Comparison of ENCODE assay signal across 8 cellular contexts in the genomic region with DNA sequence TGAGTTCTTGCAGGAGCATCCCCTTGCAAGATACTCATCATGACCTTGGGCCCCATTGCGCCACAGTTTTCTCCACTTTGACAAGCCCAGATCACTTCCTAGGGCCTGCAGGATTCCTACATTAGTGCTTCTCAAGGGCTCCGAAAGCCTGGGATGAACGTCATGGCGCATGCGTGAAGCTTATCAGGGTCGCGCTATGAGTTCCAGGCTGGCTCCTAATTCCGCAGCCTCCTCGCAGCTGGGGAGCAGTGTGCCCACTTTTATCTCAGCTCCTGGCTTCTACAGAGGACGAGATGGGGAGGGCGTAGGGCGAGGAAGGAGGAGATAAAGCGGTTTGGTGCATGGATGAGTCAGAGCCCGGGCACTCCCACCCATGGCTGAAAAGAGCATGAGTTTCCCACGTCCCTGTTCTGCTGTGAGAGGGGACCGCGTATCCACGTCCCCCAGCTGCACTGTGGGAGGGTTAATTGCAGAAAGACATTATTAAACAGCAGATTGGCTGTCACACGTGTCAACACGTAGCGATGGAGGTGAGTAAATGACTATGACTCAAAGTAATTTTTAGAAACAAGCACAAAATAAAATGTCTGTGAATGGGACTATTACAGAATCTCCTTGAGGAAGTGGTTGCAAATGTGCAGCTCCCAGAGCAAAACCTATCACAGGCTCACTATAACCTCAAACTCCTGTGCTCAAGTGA.
DNase-seq lines count a peak whose midpoint lies in the region; ATAC-seq, FAIRE-seq and TF ChIP-seq lines count a peak whose summit lies in the region.

No MANE protein-coding gene starts in this region.

- H3K4me1 Mint-ChIP-seq in T-helper 2 cell treated with Interferon-gamma antibody and Interleukin-4, amounts not matched to agents 5 μg/mL and 100 μg/mL, for 36 hours (ENCODE audit: low read depth), result peaks cover 2% of the 10 kb centered on the region
- H3K4me1 Mint-ChIP-seq in CD4-positive, alpha-beta memory T cell, result peaks cover 2 to 8% (median 3%) of the 10 kb centered on the region in 4 donors

- H2BK5ac ChIP-seq in mesendoderm (ENCODE audit: low read length), result no peak overlapping the region

- H2AK5ac ChIP-seq in mesendoderm (ENCODE audit: low read length), result no peak overlapping the region

- H3K79me1 ChIP-seq in mesendoderm (ENCODE audit: low read length), result no peaks in the 10 kb centered on the region

- H3K27me3 Mint-ChIP-seq in T-helper 2 cell treated with Interferon-gamma antibody and Interleukin-4, amounts not matched to agents 5 μg/mL and 100 μg/mL, for 36 hours (ENCODE audit: low read depth), result peaks cover 5% of the 10 kb centered on the region
- H3K27me3 Mint-ChIP-seq in CD4-positive, alpha-beta memory T cell, result peaks cover 5 to 16% of the 10 kb centered on the region in 2 donors

- H3K9me3 Mint-ChIP-seq in T-helper 2 cell treated with Interferon-gamma antibody and Interleukin-4, amounts not matched to agents 5 μg/mL and 100 μg/mL, for 36 hours, result no peaks in the 10 kb centered on the region
- no peaks in the 10 kb centered on the region for H3K9me3 Mint-ChIP-seq in CD4-positive, alpha-beta memory T cell

- H3K18ac ChIP-seq in mesendoderm (ENCODE audit: low read length), result no peak overlapping the region

- H3K79me2 ChIP-seq in K562 (ENCODE audit: control insufficient read depth, insufficient read depth, low read length) (no peaks in the 10 kb centered on the region), mesendoderm (ENCODE audit: control insufficient read depth, insufficient read depth, low read length) (no peaks in the 10 kb centered on the region)

- intact Hi-C loops in K562 (cut with micrococcal nuclease), result no loop called here
- intact Hi-C loops in CD4-positive, alpha-beta memory T cell (cut with micrococcal nuclease), result no loop called here

- H3K4me3 ChIP-seq in AG09309 (ENCODE audit: control insufficient read depth, low read depth, low read length) (peak overlapping the region; percentile 26), K562 (peak overlapping the region; percentile 2; the same call in 1 of the 2 replicates), mesendoderm (ENCODE audit: low read length) (no peak overlapping the region)
- H3K4me3 ChIP-seq in CD4-positive, alpha-beta memory T cell (ENCODE audit: low read length in 2 of 2), result no peak overlapping the region

- H3K36me3 Mint-ChIP-seq in T-helper 2 cell treated with Interferon-gamma antibody and Interleukin-4, amounts not matched to agents 5 μg/mL and 100 μg/mL, for 36 hours (ENCODE audit: low read depth), result no peaks in the 10 kb centered on the region
- no peaks in the 10 kb centered on the region for H3K36me3 Mint-ChIP-seq in CD4-positive, alpha-beta memory T cell

- H3K23ac ChIP-seq in mesendoderm (ENCODE audit: low read length), result no peak overlapping the region

- H3K4ac ChIP-seq in mesendoderm (ENCODE audit: low read depth, low read length), result no peak overlapping the region

- no peak for TF ChIP-seq POLR2A in K562 (conservative IDR thresholded peaks at IDR 0.05)

- H3K9me1 ChIP-seq in K562 (ENCODE audit: control insufficient read depth, insufficient read depth, low read length), result no peaks in the 10 kb centered on the region

- H3K4me3 Mint-ChIP-seq in T-helper 2 cell treated with Interferon-gamma antibody and Interleukin-4, amounts not matched to agents 5 μg/mL and 100 μg/mL, for 36 hours, result no peak overlapping the region
- peak overlapping the region in 3 of 8 donors; percentile 13 to 81 (median 43) for H3K4me3 Mint-ChIP-seq in CD4-positive, alpha-beta memory T cell

- H3K9ac ChIP-seq in K562 (ENCODE audit: insufficient read depth in 1 of 2, low read depth in 2 of 2, low read length in 2 of 2) (peak overlapping the region in 1 of 2 experiments; percentile 74; a peak in 2 of 4 replicates), mesendoderm (ENCODE audit: low read length) (no peak overlapping the region)

- no TSS peak for BruUV-seq in K562 (replicated peaks; lab: Mats Ljungman, UMichigan)

- no peak overlapping the region for H4K8ac ChIP-seq in mesendoderm (ENCODE audit: low read depth, low read length)

- TF ChIP-seq CTCF in AG09309 (IDR thresholded peaks at IDR 0.05; ENCODE audit: control insufficient read depth, insufficient read depth, low read depth, low read length, missing control alignments), result no peak
- TF ChIP-seq CTCF in K562 (IDR thresholded peaks at IDR 0.05 in 2 of 3, conservative IDR thresholded peaks at IDR 0.05 in 1 of 3; ENCODE audit: insufficient read depth in 2 of 3, low read depth in 1 of 3, low read length in 3 of 3), result peak in 1 of 3 experiments; percentile 16; a peak in 1 of 6 replicates

- H2BK15ac ChIP-seq in mesendoderm (replicated peaks; ENCODE audit: low read depth), result no peak overlapping the region

- under 1% methylated on average over 21 of the region's 21 CpGs for WGBS in K562 (ENCODE audit: insufficient coverage, low coverage, missing lambda C conversion rate)
- WGBS in mesendoderm (ENCODE audit: extremely low coverage, insufficient coverage, low lambda C conversion rate), result no CpG with 5 or more reads among the region's 21 CpGs

- H3K9me3 ChIP-seq in K562 (replicated peaks; ENCODE audit: control insufficient read depth, insufficient read depth, low read depth, low read length), result no peaks in the 10 kb centered on the region
- no peaks in the 10 kb centered on the region for H3K9me3 ChIP-seq in CD4-positive, alpha-beta memory T cell (ENCODE audit: control insufficient read depth in 1 of 2, low read length in 2 of 2)

- H3K4me2 ChIP-seq in K562 (ENCODE audit: insufficient read depth, low read length) (peak overlapping the region; percentile 72), mesendoderm (ENCODE audit: low read length) (no peak overlapping the region)

- peak overlapping the region; percentile 76 for H2AFZ ChIP-seq in K562 (ENCODE audit: low read depth, low read length)

- no peaks in the 10 kb centered on the region for H4K20me1 ChIP-seq in K562 (replicated peaks; ENCODE audit: control insufficient read depth, insufficient read depth, low read length)

- ATAC-seq in K562, result peak; percentile 99
- ATAC-seq in GM19397 (IDR thresholded peaks at IDR 0.05; ENCODE audit: unreplicated experiment), result no peak

- peak; percentile 51; the same call in 1 of the 2 replicates for TF ChIP-seq EP300 in K562 (IDR thresholded peaks at IDR 0.05; ENCODE audit: low read length)

- peak in 1 of 2 experiments; percentile 37; a peak in 2 of 4 replicates for TF ChIP-seq RAD21 in K562 (CRISPR knock-in tag; conservative IDR thresholded peaks at IDR 0.05 in 1 of 2, IDR thresholded peaks at IDR 0.05 in 1 of 2)

- no peak overlapping the region for H3K56ac ChIP-seq in mesendoderm (ENCODE audit: low read length)

- no peak overlapping the region for H4K5ac ChIP-seq in mesendoderm (ENCODE audit: low read length)

- no peak overlapping the region for H2BK120ac ChIP-seq in mesendoderm (ENCODE audit: low read depth, low read length)

- POLR2A ChIA-PET in K562 (lab: Yijun Ruan, JAX), result interaction anchor here (0.9 to 1.5 kb wide), 5 partner anchors 9 to 89 kb away, joined by 3 to 6 read pairs (median 4); no protein-coding TSS in a partner anchor
- POLR2A ChIA-PET in CD4-positive, alpha-beta memory T cell (lab: Charles Lee; ENCODE audit: partially characterized antibody), result interaction anchor here (0.8 kb wide), 1 partner anchor 24 kb away, joined by 3 read pairs; no protein-coding TSS in a partner anchor

- peak; percentile 88 for FAIRE-seq in K562 (lab: Jason Lieb, UNC)

- in situ Hi-C loops in K562 (cut with MboI), result no loop called here

- DNase-seq in AG09309 (ENCODE audit: low read depth) (peak; percentile 33), LHCN-M2 (ENCODE audit: low read depth) (peak; percentile 64), K562 (ENCODE audit: extremely low read depth in 1 of 4, low spot score in 3 of 4) (peak; percentile 65 to 93 (median 78)), mesendoderm (peak; percentile 38), ureter (ENCODE audit: low spot score) (no peak)
- DNase-seq in T-helper 2 cell treated with Interferon-gamma antibody and Interleukin-4, amounts not matched to agents 5 μg/mL and 100 μg/mL, for 36 hours (ENCODE audit: low spot score), result no peak
- DNase-seq in CD4-positive, alpha-beta memory T cell, result no peak

- H3K36me3 ChIP-seq in K562 (ENCODE audit: control insufficient read depth, insufficient read depth, low read length), result no peaks in the 10 kb centered on the region
- H3K36me3 ChIP-seq in mesendoderm (ENCODE audit: control insufficient read depth, insufficient read depth, low read length), result no peaks in the 10 kb centered on the region
- no peaks in the 10 kb centered on the region for H3K36me3 ChIP-seq in CD4-positive, alpha-beta memory T cell (ENCODE audit: insufficient read depth, low read length)

- H3K27me3 ChIP-seq in K562 (ENCODE audit: control insufficient read depth in 2 of 2, insufficient read depth in 2 of 2, low read length in 2 of 2), result peaks cover 9 to 24% of the 10 kb centered on the region in 2 experiments; a peak in 4 of 5 replicates
- H3K27me3 ChIP-seq in mesendoderm (ENCODE audit: insufficient read depth, low read length, poor library complexity), result no peaks in the 10 kb centered on the region
- H3K27me3 ChIP-seq in CD4-positive, alpha-beta memory T cell (ENCODE audit: insufficient read depth, low read length), result no peaks in the 10 kb centered on the region

- H3K27ac ChIP-seq in K562 (ENCODE audit: extremely low read depth, low read depth, low read length), result no peak overlapping the region
- H3K27ac ChIP-seq in mesendoderm (ENCODE audit: low read depth, low read length), result no peak overlapping the region
- no peak overlapping the region for H3K27ac ChIP-seq in CD4-positive, alpha-beta memory T cell (ENCODE audit: low read depth, low read length)

- CTCF ChIA-PET in K562 (lab: Yijun Ruan, JAX; ENCODE audit: low intra/inter-chr PET ratio), result no interaction called here
- CTCF ChIA-PET in CD4-positive, alpha-beta memory T cell (lab: Charles Lee; ENCODE audit: partially characterized antibody), result no interaction called here

- no peak overlapping the region for H3K27ac Mint-ChIP-seq in T-helper 2 cell treated with Interferon-gamma antibody and Interleukin-4, amounts not matched to agents 5 μg/mL and 100 μg/mL, for 36 hours
- peak overlapping the region in 1 of 7 donors; percentile 42 for H3K27ac Mint-ChIP-seq in CD4-positive, alpha-beta memory T cell

- H3K4me1 ChIP-seq in K562 (replicated peaks in 1 of 2; ENCODE audit: control insufficient read depth in 2 of 2, insufficient read depth in 2 of 2, low read length in 2 of 2) (peaks cover 12 to 13% of the 10 kb centered on the region in 2 experiments; a peak in 4 of 5 replicates), mesendoderm (ENCODE audit: control insufficient read depth, low read depth, low read length) (no peaks in the 10 kb centered on the region)
- H3K4me1 ChIP-seq in CD4-positive, alpha-beta memory T cell (ENCODE audit: insufficient read depth, low read length), result no peaks in the 10 kb centered on the region

TF ChIP-seq in K562, 482 proteins besides CTCF, POLR2A, EP300 and RAD21 (continues in another document):
- TF ChIP-seq HMG20A (CRISPR knock-in tag; conservative IDR thresholded peaks at IDR 0.05), result no peak
- peak; percentile 71 for TF ChIP-seq ETV5 (CRISPR knock-in tag; IDR thresholded peaks at IDR 0.05; ENCODE audit: low read depth)
- TF ChIP-seq ZNF134 (CRISPR knock-in tag; conservative IDR thresholded peaks at IDR 0.05), result no peak
- peak; percentile 95 for TF ChIP-seq MEIS2 (IDR thresholded peaks at IDR 0.05; ENCODE audit: partially characterized antibody)
- peak; percentile 80 for TF ChIP-seq NFIC (IDR thresholded peaks at IDR 0.05)

Comparison
In these comparisons a context has a peak if more than half of its experiments do, and no peak if none do; other contexts are left out.
1. DNase-seq: peak in AG09309 (single experiment), LHCN-M2 (single experiment), K562 (4 of 4) and mesendoderm (single experiment); none in T-helper 2 cell treated with Interferon-gamma antibody and Interleukin-4, amounts not matched to agents 5 μg/mL and 100 μg/mL, for 36 hours (single experiment), CD4-positive, alpha-beta memory T cell (0 of 5) and ureter (single experiment).
2. H3K4me3 ChIP-seq: peak in AG09309 (single experiment) and K562 (single experiment); none in mesendoderm (single experiment) and CD4-positive, alpha-beta memory T cell (0 of 2).